ENCODE assay signal across 1 cellular context in the genomic region with DNA sequence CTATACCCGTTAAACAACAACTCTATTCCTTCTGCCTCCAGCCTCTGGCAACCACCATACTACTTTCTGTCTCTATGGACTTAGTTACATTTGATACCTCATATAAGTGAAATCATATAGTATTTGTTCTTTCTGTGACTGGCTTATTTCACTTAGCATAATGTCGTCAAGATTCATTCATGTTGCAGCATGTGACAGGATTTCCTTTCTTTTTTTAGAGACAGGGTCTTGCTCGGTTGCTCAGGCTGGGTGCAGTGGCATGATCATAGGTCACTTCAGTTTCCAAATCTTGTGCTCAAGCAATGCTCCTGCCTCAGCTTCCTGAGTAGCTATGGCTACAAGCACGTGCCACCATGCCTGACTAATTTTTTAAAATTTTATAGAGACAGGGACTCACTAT.
TF ChIP-seq lines count a peak whose summit lies in the region.

No MANE protein-coding gene starts in this region.

TF ChIP-seq in GM12878, 131 proteins besides CTCF, POLR2A, EP300 and RAD21 (continued from another document and continues in another):
- TF ChIP-seq RB1 (IDR thresholded peaks at IDR 0.05; ENCODE audit: borderline replicate concordance) (no peak), CREB1 (IDR thresholded peaks at IDR 0.05; ENCODE audit: low read depth) (peak; percentile 62; the same call in 1 of the 2 replicates), RFX5 (IDR thresholded peaks at IDR 0.05; ENCODE audit: low read depth, low read length) (no peak), GABPA (IDR thresholded peaks at IDR 0.05; ENCODE audit: low read depth) (no peak), RELA (IDR thresholded peaks at IDR 0.05; ENCODE audit: borderline replicate concordance, partially characterized antibody) (no peak), TCF7 (IDR thresholded peaks at IDR 0.05; ENCODE audit: borderline replicate concordance) (no peak), HDAC6 (IDR thresholded peaks at IDR 0.05; ENCODE audit: unreplicated experiment) (no peak), ZNF384 (IDR thresholded peaks at IDR 0.05; ENCODE audit: borderline replicate concordance, low read depth, low read length) (no peak), NR2F1 (conservative IDR thresholded peaks at IDR 0.05) (0 out of 2 replicates have a peak, but pooled peaks have one; percentile 20), CEBPZ (IDR thresholded peaks at IDR 0.05; ENCODE audit: low read depth, low read length) (no peak), CHD4 (IDR thresholded peaks at IDR 0.05) (no peak), LARP7 (IDR thresholded peaks at IDR 0.05) (no peak), REST (IDR thresholded peaks at IDR 0.05; ENCODE audit: low read depth, low read length) (no peak), DPF2 (IDR thresholded peaks at IDR 0.05) (no peak), MTA2 (IDR thresholded peaks at IDR 0.05; ENCODE audit: low read depth) (no peak; the same call in 1 of the 2 replicates), CBX5 (IDR thresholded peaks at IDR 0.05; ENCODE audit: low read depth) (no peak), TCF12 (IDR thresholded peaks at IDR 0.05; ENCODE audit: low read depth, low read length) (no peak), ZNF274 (IDR thresholded peaks at IDR 0.05; ENCODE audit: insufficient read depth, insufficient read length) (no peak), MLLT1 (IDR thresholded peaks at IDR 0.05) (0 out of 2 replicates have a peak, but pooled peaks have one; percentile 25), SREBF1 (IDR thresholded peaks at IDR 0.05; ENCODE audit: low read length) (no peak), BCLAF1 (IDR thresholded peaks at IDR 0.05) (no peak), TARDBP (IDR thresholded peaks at IDR 0.05; ENCODE audit: borderline replicate concordance) (no peak), POU2F2 (IDR thresholded peaks at IDR 0.05; ENCODE audit: borderline replicate concordance, low read depth, low read length) (no peak), NFYA (IDR thresholded peaks at IDR 0.05; ENCODE audit: borderline replicate concordance, low read depth, low read length) (no peak), YBX1 (IDR thresholded peaks at IDR 0.05) (no peak), MXI1 (IDR thresholded peaks at IDR 0.05; ENCODE audit: low read depth, low read length) (0 out of 2 replicates have a peak, but pooled peaks have one; percentile 32), CBX3 (IDR thresholded peaks at IDR 0.05; ENCODE audit: borderline replicate concordance, low read depth) (no peak), STAT3 (IDR thresholded peaks at IDR 0.05; ENCODE audit: low read depth, low read length) (no peak), BHLHE40 (IDR thresholded peaks at IDR 0.05; ENCODE audit: borderline replicate concordance in 1 of 2, low read depth in 2 of 2, low read length in 1 of 2) (peak; percentile 91 to 92), RBBP5 (conservative IDR thresholded peaks at IDR 0.05) (no peak), GATAD2B (conservative IDR thresholded peaks at IDR 0.05; ENCODE audit: low read depth) (no peak), ATF7 (IDR thresholded peaks at IDR 0.05; ENCODE audit: low read depth) (no peak), ZBED1 (IDR thresholded peaks at IDR 0.05; ENCODE audit: borderline replicate concordance) (no peak), NFIC (IDR thresholded peaks at IDR 0.05; ENCODE audit: low read depth, low read length) (no peak), HSF1 (IDR thresholded peaks at IDR 0.05; ENCODE audit: low read depth, low read length) (no peak), SUPT20H (IDR thresholded peaks at IDR 0.05; ENCODE audit: borderline replicate concordance, control insufficient read depth, low read depth, low read length) (no peak), TBL1XR1 (IDR thresholded peaks at IDR 0.05; ENCODE audit: low read depth, low read length) (no peak), PKNOX1 (IDR thresholded peaks at IDR 0.05) (no peak), MAX (IDR thresholded peaks at IDR 0.05; ENCODE audit: low read depth, low read length) (no peak), MEF2A (IDR thresholded peaks at IDR 0.05; ENCODE audit: insufficient read depth, low read depth, low read length) (peak; percentile 61; the same call in 1 of the 2 replicates), EZH2 (IDR thresholded peaks at IDR 0.05; ENCODE audit: borderline replicate concordance, control insufficient read depth, low read depth, low read length) (no peak), NR2C2 (IDR thresholded peaks at IDR 0.05; ENCODE audit: borderline replicate concordance, control insufficient read depth, insufficient read length, low read depth) (no peak), BMI1 (IDR thresholded peaks at IDR 0.05; ENCODE audit: borderline replicate concordance) (peak; percentile 51; the same call in 1 of the 2 replicates), NBN (IDR thresholded peaks at IDR 0.05) (no peak), CHD1 (IDR thresholded peaks at IDR 0.05; ENCODE audit: low read depth, low read length) (no peak), PAX8 (IDR thresholded peaks at IDR 0.05) (no peak), EGR1 (IDR thresholded peaks at IDR 0.05; ENCODE audit: borderline replicate concordance in 1 of 2, low read depth in 2 of 2, low read length in 2 of 2) (no peak)
- TF ChIP-seq, protein P1, sequence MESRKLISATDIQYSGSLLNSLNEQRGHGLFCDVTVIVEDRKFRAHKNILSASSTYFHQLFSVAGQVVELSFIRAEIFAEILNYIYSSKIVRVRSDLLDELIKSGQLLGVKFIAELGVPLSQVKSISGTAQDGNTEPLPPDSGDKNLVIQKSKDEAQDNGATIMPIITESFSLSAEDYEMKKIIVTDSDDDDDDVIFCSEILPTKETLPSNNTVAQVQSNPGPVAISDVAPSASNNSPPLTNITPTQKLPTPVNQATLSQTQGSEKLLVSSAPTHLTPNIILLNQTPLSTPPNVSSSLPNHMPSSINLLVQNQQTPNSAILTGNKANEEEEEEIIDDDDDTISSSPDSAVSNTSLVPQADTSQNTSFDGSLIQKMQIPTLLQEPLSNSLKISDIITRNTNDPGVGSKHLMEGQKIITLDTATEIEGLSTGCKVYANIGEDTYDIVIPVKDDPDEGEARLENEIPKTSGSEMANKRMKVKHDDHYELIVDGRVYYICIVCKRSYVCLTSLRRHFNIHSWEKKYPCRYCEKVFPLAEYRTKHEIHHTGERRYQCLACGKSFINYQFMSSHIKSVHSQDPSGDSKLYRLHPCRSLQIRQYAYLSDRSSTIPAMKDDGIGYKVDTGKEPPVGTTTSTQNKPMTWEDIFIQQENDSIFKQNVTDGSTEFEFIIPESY (IDR thresholded peaks at IDR 0.05) = no peak
- TF ChIP-seq, protein P2, sequence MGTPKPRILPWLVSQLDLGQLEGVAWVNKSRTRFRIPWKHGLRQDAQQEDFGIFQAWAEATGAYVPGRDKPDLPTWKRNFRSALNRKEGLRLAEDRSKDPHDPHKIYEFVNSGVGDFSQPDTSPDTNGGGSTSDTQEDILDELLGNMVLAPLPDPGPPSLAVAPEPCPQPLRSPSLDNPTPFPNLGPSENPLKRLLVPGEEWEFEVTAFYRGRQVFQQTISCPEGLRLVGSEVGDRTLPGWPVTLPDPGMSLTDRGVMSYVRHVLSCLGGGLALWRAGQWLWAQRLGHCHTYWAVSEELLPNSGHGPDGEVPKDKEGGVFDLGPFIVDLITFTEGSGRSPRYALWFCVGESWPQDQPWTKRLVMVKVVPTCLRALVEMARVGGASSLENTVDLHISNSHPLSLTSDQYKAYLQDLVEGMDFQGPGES (IDR thresholded peaks at IDR 0.05) = no peak
